Comparison of ENCODE assay signal across 10 cellular contexts in genomic region chr7:70764004-70764691, GRCh38.
DNase-seq lines count a peak whose midpoint lies in the region; ATAC-seq, FAIRE-seq and TF ChIP-seq lines count a peak whose summit lies in the region.
"Had no signal": no experiment of that assay in that cellular context is flagged by ENCODE, and none has a peak within 500 bp of the region (broad histone marks: within the 10 kb centered on the region; RNA-seq: fewer than 3 reads in every experiment).

No MANE protein-coding gene starts in this region.

- 69 to 73% methylated on average over 16 of the region's 16 CpGs for WGBS in tibial nerve, 2 donors
- 63% methylated on average over 12 of the region's 16 CpGs for WGBS in HepG2 (ENCODE audit: low lambda C conversion rate)
- WGBS in body of pancreas, 2 donors, result 78% methylated on average over 16 of the region's 16 CpGs

- no peak for TF ChIP-seq RAD21 in HepG2 (CRISPR knock-in tag; IDR thresholded peaks at IDR 0.05)

- in situ Hi-C loops in HepG2 (cut with HindIII; ENCODE audit: extremely low pct_ligation_motif_present, low pct_unique_long_range_greater_than_20kb), result no loop called here

- H2AFZ ChIP-seq in HepG2 (ENCODE audit: low read length), result no peak overlapping the region

- peaks cover 7% of the 10 kb centered on the region for H3K36me3 Mint-ChIP-seq in memory B cell

- no peak overlapping the region for H3K9ac ChIP-seq in HepG2 (ENCODE audit: insufficient read depth, low read depth, low read length)

- CTCF ChIA-PET in HepG2 (lab: Yijun Ruan, JAX; ENCODE audit: low intra/inter-chr PET ratio, low total read pairs), result no interaction called here

- intact Hi-C loops in HepG2 (cut with micrococcal nuclease; ENCODE audit: unreplicated experiment), result no loop called here
- intact Hi-C loops in body of pancreas (cut with DNase I), result no loop called here

- peak overlapping the region; percentile 81 for H3K4me3 Mint-ChIP-seq in memory B cell
- H3K4me3 Mint-ChIP-seq: dendritic cell treated with granulocyte-macrophage colony-stimulating factor and Interleukin-4, amounts not matched to agents 40 ng/mL and 50 ng/mL, for 4 days had no signal

- no peak for FAIRE-seq in HepG2 (lab: Jason Lieb, UNC)
- FAIRE-seq: H1 had no signal

- no TSS peak for BruUV-seq in HepG2 (replicated peaks; lab: Mats Ljungman, UMichigan)

- TF ChIP-seq EP300 in tibial nerve (IDR thresholded peaks at IDR 0.05) (no peak), HepG2 (IDR thresholded peaks at IDR 0.05; ENCODE audit: low read depth in 2 of 2, low read length in 2 of 2) (no peak), HepG2 (CRISPR knock-in tag; IDR thresholded peaks at IDR 0.05; ENCODE audit: borderline replicate concordance) (no peak)

- H3K27me3 Mint-ChIP-seq in memory B cell, result no peaks in the 10 kb centered on the region
- H3K27me3 Mint-ChIP-seq: dendritic cell treated with granulocyte-macrophage colony-stimulating factor and Interleukin-4, amounts not matched to agents 40 ng/mL and 50 ng/mL, for 4 days had no signal

- H3K4me1 ChIP-seq in tibial nerve (peaks cover 0 to 31% (median 7%) of the 10 kb centered on the region in 4 donors), HepG2 (ENCODE audit: insufficient read depth, low read length) (no peaks in the 10 kb centered on the region), body of pancreas (no peaks in the 10 kb centered on the region)

- peak overlapping the region; percentile 85 for H3K27ac Mint-ChIP-seq in memory B cell
- H3K27ac Mint-ChIP-seq: dendritic cell treated with granulocyte-macrophage colony-stimulating factor and Interleukin-4, amounts not matched to agents 40 ng/mL and 50 ng/mL, for 4 days had no signal

- no peaks in the 10 kb centered on the region for H4K20me1 ChIP-seq in HepG2 (ENCODE audit: insufficient read depth, low read length)

- H3K4me3 ChIP-seq in tibial nerve, result no peak overlapping the region
- H3K4me3 ChIP-seq in MG63, result no peak overlapping the region
- H3K4me3 ChIP-seq in HepG2 (replicated peaks in 1 of 3; ENCODE audit: insufficient read depth in 1 of 3, low read depth in 2 of 3, low read length in 3 of 3), result no peak overlapping the region
- no peak overlapping the region for H3K4me3 ChIP-seq in body of pancreas

- H3K27me3 ChIP-seq in tibial nerve (no peaks in the 10 kb centered on the region), MG63 (no peaks in the 10 kb centered on the region), HepG2 (ENCODE audit: control insufficient read depth in 1 of 2, insufficient read depth in 2 of 2, low read length in 2 of 2) (no peaks in the 10 kb centered on the region), body of pancreas (no peaks in the 10 kb centered on the region)

- no peaks in the 10 kb centered on the region for H3K79me2 ChIP-seq in HepG2 (ENCODE audit: insufficient read depth, low read length)

- H3K36me3 ChIP-seq in tibial nerve (peaks cover 0 to 47% (median 0%) of the 10 kb centered on the region in 3 donors), MG63 (peaks cover 4% of the 10 kb centered on the region), HepG2 (replicated peaks in 1 of 2; ENCODE audit: control insufficient read depth in 1 of 2, insufficient read depth in 2 of 2, low read length in 2 of 2) (no peaks in the 10 kb centered on the region), body of pancreas (replicated peaks in 1 of 2; ENCODE audit: insufficient read depth in 1 of 2, low read depth in 2 of 2) (peaks cover 0 to 1% of the 10 kb centered on the region in 2 donors)

- ATAC-seq in GM18861 (IDR thresholded peaks at IDR 0.05; ENCODE audit: unreplicated experiment), result peak; percentile 81
- ATAC-seq in GM21717 (IDR thresholded peaks at IDR 0.05; ENCODE audit: unreplicated experiment), result peak; percentile 93
- peak; percentile 77 for ATAC-seq in HG03575 (IDR thresholded peaks at IDR 0.05; ENCODE audit: extremely low read depth, insufficient number of reproducible peaks, low FRiP score, unreplicated experiment)
- peak; percentile 67 for ATAC-seq in memory B cell (ENCODE audit: low read depth)
- ATAC-seq in HepG2, result no peak
- no peak for ATAC-seq in body of pancreas

- H3K27ac ChIP-seq in tibial nerve, result peak overlapping the region in 2 of 4 donors; percentile 43 to 49
- H3K27ac ChIP-seq in HepG2 (ENCODE audit: extremely low read length, insufficient read depth, low read length), result no peak overlapping the region
- no peak overlapping the region for H3K27ac ChIP-seq in body of pancreas

- DNase-seq in memory B cell (ENCODE audit: low spot score in 2 of 2) (peak in 1 of 2 donors; percentile 8), tibial nerve (ENCODE audit: low spot score in 2 of 2) (no peak), MG63 (no peak), HepG2 (ENCODE audit: low spot score) (no peak), body of pancreas (no peak)

- H3K4me1 Mint-ChIP-seq in memory B cell, result peaks cover 27% of the 10 kb centered on the region

- no peak for TF ChIP-seq POLR2A in tibial nerve (IDR thresholded peaks at IDR 0.05)
- TF ChIP-seq POLR2A in HepG2 (IDR thresholded peaks at IDR 0.05; ENCODE audit: insufficient read depth in 1 of 2, low read depth in 2 of 2, low read length in 2 of 2), result no peak
- no peak for TF ChIP-seq POLR2A in body of pancreas (IDR thresholded peaks at IDR 0.05)

- no peak for TF ChIP-seq CTCF in tibial nerve (IDR thresholded peaks at IDR 0.05)
- no peak for TF ChIP-seq CTCF in HepG2 (CRISPR knock-in tag; IDR thresholded peaks at IDR 0.05)
- no peak for TF ChIP-seq CTCF in body of pancreas (IDR thresholded peaks at IDR 0.05)

- H3K4me2 ChIP-seq in HepG2 (ENCODE audit: low read depth, low read length), result no peak overlapping the region; the same call in 1 of the 2 replicates

- POLR2A ChIA-PET in HepG2 (lab: Yijun Ruan, JAX), result no interaction called here

- H3K9me3 ChIP-seq in tibial nerve, result no peaks in the 10 kb centered on the region
- no peaks in the 10 kb centered on the region for H3K9me3 ChIP-seq in MG63
- no peaks in the 10 kb centered on the region for H3K9me3 ChIP-seq in HepG2 (ENCODE audit: low read length)
- H3K9me3 ChIP-seq in body of pancreas, result no peaks in the 10 kb centered on the region

- no peaks in the 10 kb centered on the region for H3K9me3 Mint-ChIP-seq in memory B cell
- H3K9me3 Mint-ChIP-seq: dendritic cell treated with granulocyte-macrophage colony-stimulating factor and Interleukin-4, amounts not matched to agents 40 ng/mL and 50 ng/mL, for 4 days had no signal

TF ChIP-seq in HepG2, 621 proteins besides CTCF, POLR2A, EP300 and RAD21:
- no peak for TF ChIP-seq PHF21A (CRISPR knock-in tag; IDR thresholded peaks at IDR 0.05)
- no peak for TF ChIP-seq SOX5 (CRISPR knock-in tag; IDR thresholded peaks at IDR 0.05; ENCODE audit: borderline replicate concordance)
- TF ChIP-seq HNF1B (CRISPR knock-in tag; IDR thresholded peaks at IDR 0.05), result no peak
- no peak for TF ChIP-seq ZNF326 (CRISPR knock-in tag; IDR thresholded peaks at IDR 0.05; ENCODE audit: borderline replicate concordance)
- no peak for TF ChIP-seq ZBTB1 (CRISPR knock-in tag; IDR thresholded peaks at IDR 0.05; ENCODE audit: borderline replicate concordance)
- no peak for TF ChIP-seq ZNF772 (CRISPR knock-in tag; IDR thresholded peaks at IDR 0.05)
- TF ChIP-seq ZBTB34 (CRISPR knock-in tag; IDR thresholded peaks at IDR 0.05), result no peak
- no peak for TF ChIP-seq ZNF761 (CRISPR knock-in tag; conservative IDR thresholded peaks at IDR 0.05)
- TF ChIP-seq ZSCAN29 (CRISPR knock-in tag; conservative IDR thresholded peaks at IDR 0.05), result no peak
- TF ChIP-seq GLI4 (CRISPR knock-in tag; IDR thresholded peaks at IDR 0.05; ENCODE audit: borderline replicate concordance), result no peak

Comparison
In these comparisons a context has a peak if more than half of its experiments do, and no peak if none do; other contexts are left out.
1. ATAC-seq: peak in GM18861 (single experiment), GM21717 (single experiment), HG03575 (single experiment) and memory B cell (single experiment); none in HepG2 (single experiment) and body of pancreas (single experiment).